Comparison of ENCODE assay signal across 15 cellular contexts in genomic region chr5:67050125-67050524, GRCh38.
DNase-seq lines count a peak whose midpoint lies in the region; ATAC-seq lines count a peak whose summit lies in the region.
"Had no signal": no experiment of that assay in that cellular context is flagged by ENCODE, and none has a peak within 500 bp of the region (broad histone marks: within the 10 kb centered on the region; RNA-seq: fewer than 3 reads in every experiment).

No MANE protein-coding gene starts in this region.

- peaks cover 17 to 22% of the 10 kb centered on the region in 2 donors for H3K4me1 ChIP-seq in mucosa of rectum (ENCODE audit: control insufficient read depth in 2 of 2, insufficient read depth in 2 of 2, low read length in 2 of 2)

- H3K9me3 ChIP-seq in mucosa of rectum (ENCODE audit: control insufficient read depth in 2 of 2, low read length in 2 of 2) = no peaks in the 10 kb centered on the region
- H3K9me3 ChIP-seq: BE2C, pancreas had no signal

- H3K9ac ChIP-seq in mucosa of rectum (ENCODE audit: low read depth in 1 of 2, low read length in 2 of 2) = peak overlapping the region in 1 of 2 donors; percentile 33

- DNase-seq in DMS53 treated with DMSO at 0.1 percent for 48 hours (lab: John Stamatoyannopoulos, UW; ENCODE audit: unreplicated experiment) = peak; percentile 91
- DNase-seq in NCI-H146 treated with DMSO at 0.1 percent for 48 hours (lab: John Stamatoyannopoulos, UW; ENCODE audit: unreplicated experiment) = peak; percentile 68
- DNase-seq in SW480 (ENCODE audit: low spot score) = peak; percentile 27
- DNase-seq: activated gamma-delta T cell treated with Interleukin-2 at 50 U/mL for 16 hours; BE2C; HFFc6; hypothalamus; pancreas; stimulated activated CD4-positive, alpha-beta T cell treated with anti-CD3 and anti-CD28 coated beads, Interleukin-4, amount 100 ng/mL, for 4 hours; T-helper 2 cell had no signal

- no peak for ATAC-seq in HG03108 (IDR thresholded peaks at IDR 0.05; ENCODE audit: unreplicated experiment)
- ATAC-seq in GM19463 (IDR thresholded peaks at IDR 0.05; ENCODE audit: unreplicated experiment) = no peak
- ATAC-seq in GM21367 (IDR thresholded peaks at IDR 0.05; ENCODE audit: unreplicated experiment) = no peak

- no peaks in the 10 kb centered on the region for H3K27me3 ChIP-seq in mucosa of rectum (ENCODE audit: control insufficient read depth in 2 of 2, insufficient read depth in 2 of 2, low read length in 2 of 2)
- H3K27me3 ChIP-seq: BE2C, pancreas had no signal

- no peaks in the 10 kb centered on the region for H3K36me3 ChIP-seq in mucosa of rectum (ENCODE audit: control insufficient read depth in 2 of 2, insufficient read depth in 2 of 2, low read length in 2 of 2)
- H3K36me3 ChIP-seq: BE2C, pancreas had no signal

- H3K27ac ChIP-seq in mucosa of rectum (ENCODE audit: low read depth in 2 of 2, low read length in 2 of 2) = peak overlapping the region; percentile 78 to 80
- H3K27ac ChIP-seq: pancreas had no signal

- peak overlapping the region; percentile 27 to 41 for H3K4me3 ChIP-seq in mucosa of rectum (ENCODE audit: low read length in 2 of 2)
- H3K4me3 ChIP-seq: pancreas, skin epidermis had no signal

Comparison
In these comparisons a context has a peak if more than half of its experiments do, and no peak if none do; other contexts are left out.
1. DNase-seq: peak in every context shown above with its lines; median percentile 91 in DMS53 treated with DMSO at 0.1 percent for 48 hours; 68 in NCI-H146 treated with DMSO at 0.1 percent for 48 hours; 27 in SW480.